Comparison of ENCODE assay signal across 8 cellular contexts in the genomic region with DNA sequence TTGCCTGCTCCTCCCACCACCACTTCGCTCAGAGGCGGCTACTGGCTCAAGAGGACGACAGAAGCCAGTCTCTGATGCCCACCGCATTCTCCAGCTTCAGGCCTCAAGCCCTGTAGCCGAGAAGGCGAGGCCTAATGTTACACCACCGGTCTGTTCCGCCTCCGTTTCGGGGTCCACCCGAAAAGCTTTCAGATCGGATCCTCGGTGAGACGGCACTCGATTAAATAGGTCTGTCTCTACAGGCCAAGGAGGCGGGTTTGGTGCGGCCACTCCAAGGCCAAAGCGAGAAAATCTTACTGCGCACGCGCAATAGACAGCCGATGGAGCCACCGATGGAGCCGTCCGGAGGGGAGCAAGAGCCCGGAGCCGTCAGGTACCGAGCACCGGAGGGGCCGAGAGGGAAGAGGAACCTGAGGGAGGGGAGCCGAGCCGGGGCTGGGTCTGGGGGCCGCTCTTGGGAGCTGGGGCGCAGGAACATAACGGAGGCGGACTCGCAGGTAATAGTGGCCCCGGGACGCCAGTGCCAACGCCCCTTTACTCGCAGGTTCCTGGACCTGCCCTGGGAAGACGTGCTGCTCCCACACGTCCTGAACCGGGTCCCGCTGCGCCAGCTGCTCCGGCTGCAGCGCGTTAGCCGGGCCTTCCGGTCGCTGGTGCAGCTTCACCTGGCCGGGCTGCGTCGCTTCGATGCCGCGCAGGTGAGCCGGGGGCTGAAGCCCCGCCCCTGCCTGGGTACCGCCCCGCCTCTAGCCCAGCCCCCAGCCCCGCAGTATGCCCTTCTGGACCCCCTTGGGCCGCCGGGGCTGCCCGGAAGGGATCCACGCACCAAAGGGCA. TPM values are rescaled to one million over a fixed set of nuclear protein-coding genes. Genes with fewer than 3 reads are reported as not detected.
DNase-seq lines count a peak whose midpoint lies in the region; ATAC-seq and TF ChIP-seq lines count a peak whose summit lies in the region.

A gene with protein sequence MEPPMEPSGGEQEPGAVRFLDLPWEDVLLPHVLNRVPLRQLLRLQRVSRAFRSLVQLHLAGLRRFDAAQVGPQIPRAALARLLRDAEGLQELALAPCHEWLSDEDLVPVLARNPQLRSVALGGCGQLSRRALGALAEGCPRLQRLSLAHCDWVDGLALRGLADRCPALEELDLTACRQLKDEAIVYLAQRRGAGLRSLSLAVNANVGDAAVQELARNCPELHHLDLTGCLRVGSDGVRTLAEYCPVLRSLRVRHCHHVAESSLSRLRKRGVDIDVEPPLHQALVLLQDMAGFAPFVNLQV (plus strand): TSS at position 27 of the 835 bp plus-strand sequence. CDS start 294 bp downstream, at position 321.

- H2AFZ ChIP-seq in PC-3 (ENCODE audit: low read length), result peak within 1 kb of the TSS; percentile 89

- H3K9ac ChIP-seq in PC-3 (ENCODE audit: low read length), result peak within 1 kb of the TSS; percentile 77

- peaks cover 20% of the 10 kb centered on the region for H3K4me1 ChIP-seq in PC-3 (ENCODE audit: insufficient read depth, low read length)

- H3K4me2 ChIP-seq in PC-3 (ENCODE audit: low read length), result peak within 1 kb of the TSS; percentile 92

- intact Hi-C loops in PC-3 (cut with micrococcal nuclease), result no loop called here

- CTCF ChIA-PET in PC-3 (lab: Charles Lee), result interaction anchor here (1.0 to 1.1 kb wide), 2 partner anchors 37 to 163 kb away, joined by 3 to 5 read pairs; no protein-coding TSS in a partner anchor

- 0 out of 2 replicates have a peak, but pooled peaks have one; percentile 2 for TF ChIP-seq RAD21 in Ishikawa (IDR thresholded peaks at IDR 0.05; ENCODE audit: low read depth)

- H3K27ac ChIP-seq in PC-3 (ENCODE audit: low read length) (peak within 1 kb of the TSS; percentile 53), epithelial cell of prostate (peak within 1 kb of the TSS; percentile 87)

- TF ChIP-seq CTCF in PC-3 (conservative IDR thresholded peaks at IDR 0.05; ENCODE audit: low read depth, low read length), result no peak

- H3K9me3 ChIP-seq in PC-3 (ENCODE audit: low read length), result no peaks in the 10 kb centered on the region

- H4K20me1 ChIP-seq in PC-3 (ENCODE audit: low read length), result no peaks in the 10 kb centered on the region

- no peaks in the 10 kb centered on the region for H3K27me3 ChIP-seq in PC-3 (ENCODE audit: low read length)

- peaks cover 11% of the 10 kb centered on the region; the same call in 1 of the 2 replicates for H3K79me2 ChIP-seq in PC-3 (ENCODE audit: low read length)

- H3F3A ChIP-seq in PC-3 (ENCODE audit: low read length, unreplicated experiment), result no peaks in the 10 kb centered on the region

- 0 out of 2 replicates have a peak, but pooled peaks cover 4% of the 10 kb centered on the region for H3K36me3 ChIP-seq in PC-3 (ENCODE audit: low read depth, low read length)

- H3K4me3 ChIP-seq in PC-3 (ENCODE audit: low read length), result peak within 1 kb of the TSS; percentile 88

- POLR2A ChIA-PET in PC-3 (lab: Charles Lee; ENCODE audit: unreplicated experiment), result interaction anchor here (0.7 kb wide), 1 partner anchor 349 kb away, joined by 3 read pairs; no protein-coding TSS in a partner anchor

- ATAC-seq in GM21576 (IDR thresholded peaks at IDR 0.05; ENCODE audit: unreplicated experiment), result peak; percentile 59
- ATAC-seq in PC-3, result peak; percentile 61

- DNase-seq in DMS 273 treated with DMSO at 0.1 percent for 48 hours (lab: John Stamatoyannopoulos, UW) (peak; percentile 87), PC-3 (peak; percentile 94), activated T-cell treated with anti-CD3 and anti-CD28 coated beads for 48 hours (ENCODE audit: low read depth) (peak; percentile 91), epithelial cell of prostate (ENCODE audit: low read depth, low spot score) (peak; percentile 73), mucosa of gallbladder (ENCODE audit: low spot score) (peak; percentile 98)
- DNase-seq in stimulated activated CD8-positive, alpha-beta memory T cell treated with anti-CD3 and anti-CD28 coated beads, Interleukin-4, amount 100 ng/mL, for 4 hours (ENCODE audit: low read depth in 2 of 2, low spot score in 1 of 2), result peak; percentile 88 to 91

- TSS peak; percentile 55 for BruUV-seq in PC-3 (replicated peaks; lab: Mats Ljungman, UMichigan)

- no peaks in the 10 kb centered on the region for H3K9me2 ChIP-seq in PC-3 (replicated peaks; ENCODE audit: low read length)

- no peak for TF ChIP-seq EP300 in Ishikawa (IDR thresholded peaks at IDR 0.05; ENCODE audit: borderline replicate concordance)

TF ChIP-seq in Ishikawa, 13 proteins besides CTCF, POLR2A, EP300 and RAD21:
- TF ChIP-seq, protein P1, sequence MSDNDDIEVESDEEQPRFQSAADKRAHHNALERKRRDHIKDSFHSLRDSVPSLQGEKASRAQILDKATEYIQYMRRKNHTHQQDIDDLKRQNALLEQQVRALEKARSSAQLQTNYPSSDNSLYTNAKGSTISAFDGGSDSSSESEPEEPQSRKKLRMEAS (IDR thresholded peaks at IDR 0.05), result peak; percentile 59; the same call in 1 of the 2 replicates
- TF ChIP-seq YY1 (IDR thresholded peaks at IDR 0.05; ENCODE audit: low read depth), result peak; percentile 76
- peak; percentile 92 for TF ChIP-seq ZBTB7A (IDR thresholded peaks at IDR 0.05; ENCODE audit: low read depth)
- peak; percentile 28; the same call in 1 of the 2 replicates for TF ChIP-seq EGR1 (IDR thresholded peaks at IDR 0.05)
- TF ChIP-seq CEBPB (IDR thresholded peaks at IDR 0.05), result no peak
- peak; percentile 49; the same call in 1 of the 2 replicates for TF ChIP-seq CREB1 (IDR thresholded peaks at IDR 0.05; ENCODE audit: low read depth)
- peak; percentile 83; the same call in 1 of the 2 replicates for TF ChIP-seq TAF1 (IDR thresholded peaks at IDR 0.05; ENCODE audit: low read depth)
- TF ChIP-seq TCF12 (IDR thresholded peaks at IDR 0.05; ENCODE audit: low read depth), result peak; percentile 86
- no peak; the same call in 1 of the 2 replicates for TF ChIP-seq TEAD4 (IDR thresholded peaks at IDR 0.05)
- peak; percentile 45; the same call in 1 of the 2 replicates for TF ChIP-seq NFIC (IDR thresholded peaks at IDR 0.05)
- TF ChIP-seq, protein P2, sequence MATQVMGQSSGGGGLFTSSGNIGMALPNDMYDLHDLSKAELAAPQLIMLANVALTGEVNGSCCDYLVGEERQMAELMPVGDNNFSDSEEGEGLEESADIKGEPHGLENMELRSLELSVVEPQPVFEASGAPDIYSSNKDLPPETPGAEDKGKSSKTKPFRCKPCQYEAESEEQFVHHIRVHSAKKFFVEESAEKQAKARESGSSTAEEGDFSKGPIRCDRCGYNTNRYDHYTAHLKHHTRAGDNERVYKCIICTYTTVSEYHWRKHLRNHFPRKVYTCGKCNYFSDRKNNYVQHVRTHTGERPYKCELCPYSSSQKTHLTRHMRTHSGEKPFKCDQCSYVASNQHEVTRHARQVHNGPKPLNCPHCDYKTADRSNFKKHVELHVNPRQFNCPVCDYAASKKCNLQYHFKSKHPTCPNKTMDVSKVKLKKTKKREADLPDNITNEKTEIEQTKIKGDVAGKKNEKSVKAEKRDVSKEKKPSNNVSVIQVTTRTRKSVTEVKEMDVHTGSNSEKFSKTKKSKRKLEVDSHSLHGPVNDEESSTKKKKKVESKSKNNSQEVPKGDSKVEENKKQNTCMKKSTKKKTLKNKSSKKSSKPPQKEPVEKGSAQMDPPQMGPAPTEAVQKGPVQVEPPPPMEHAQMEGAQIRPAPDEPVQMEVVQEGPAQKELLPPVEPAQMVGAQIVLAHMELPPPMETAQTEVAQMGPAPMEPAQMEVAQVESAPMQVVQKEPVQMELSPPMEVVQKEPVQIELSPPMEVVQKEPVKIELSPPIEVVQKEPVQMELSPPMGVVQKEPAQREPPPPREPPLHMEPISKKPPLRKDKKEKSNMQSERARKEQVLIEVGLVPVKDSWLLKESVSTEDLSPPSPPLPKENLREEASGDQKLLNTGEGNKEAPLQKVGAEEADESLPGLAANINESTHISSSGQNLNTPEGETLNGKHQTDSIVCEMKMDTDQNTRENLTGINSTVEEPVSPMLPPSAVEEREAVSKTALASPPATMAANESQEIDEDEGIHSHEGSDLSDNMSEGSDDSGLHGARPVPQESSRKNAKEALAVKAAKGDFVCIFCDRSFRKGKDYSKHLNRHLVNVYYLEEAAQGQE (IDR thresholded peaks at IDR 0.05; ENCODE audit: low read depth), result no peak; the same call in 1 of the 2 replicates
- TF ChIP-seq FOXM1 (IDR thresholded peaks at IDR 0.05; ENCODE audit: borderline replicate concordance, low read depth), result 0 out of 2 replicates have a peak, but pooled peaks have one; percentile 34
- TF ChIP-seq, protein P3, sequence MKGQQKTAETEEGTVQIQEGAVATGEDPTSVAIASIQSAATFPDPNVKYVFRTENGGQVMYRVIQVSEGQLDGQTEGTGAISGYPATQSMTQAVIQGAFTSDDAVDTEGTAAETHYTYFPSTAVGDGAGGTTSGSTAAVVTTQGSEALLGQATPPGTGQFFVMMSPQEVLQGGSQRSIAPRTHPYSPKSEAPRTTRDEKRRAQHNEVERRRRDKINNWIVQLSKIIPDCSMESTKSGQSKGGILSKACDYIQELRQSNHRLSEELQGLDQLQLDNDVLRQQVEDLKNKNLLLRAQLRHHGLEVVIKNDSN (IDR thresholded peaks at IDR 0.05), result peak; percentile 35; the same call in 1 of the 2 replicates
TF ChIP-seq in Ishikawa: peak in this region for 10.

RNA-seq across cellular contexts. Expression of the gene that starts here (rescaled TPM):
- total RNA-seq in PC-3 (2014; rRNA removed), result 10.1 and 12.7 TPM in 2 replicates
- 29.3 TPM for total RNA-seq in mucosa of gallbladder

Comparison
In these comparisons a context has a peak if more than half of its experiments do, and no peak if none do; other contexts are left out.
1. Peak in every context shown above with its lines: DNase-seq, ATAC-seq, H3K4me3 ChIP-seq and H3K27ac ChIP-seq.